ENCODE assay signal across 1 cellular context in the genomic region with DNA sequence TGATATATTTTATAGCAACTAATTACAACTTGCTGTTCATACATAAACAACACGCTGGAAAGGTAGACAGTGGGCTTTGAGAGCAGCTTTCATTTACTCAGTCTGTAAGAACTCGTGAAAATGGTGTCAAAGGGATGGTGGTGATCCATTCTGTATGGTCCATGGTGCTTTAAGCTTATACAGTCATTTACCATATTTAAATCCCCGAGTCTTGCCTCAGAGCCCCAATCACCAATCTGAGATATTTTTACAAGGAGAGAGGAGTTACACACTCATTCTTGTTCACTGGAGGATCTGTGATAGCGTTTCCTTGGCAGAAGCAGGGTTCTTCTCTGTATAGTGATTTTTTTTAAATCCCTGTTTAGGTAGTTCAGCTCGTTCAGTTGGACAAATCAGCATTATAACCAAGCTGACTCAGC.
TF ChIP-seq lines count a peak whose summit lies in the region.

No MANE protein-coding gene starts in this region.

TF ChIP-seq in HEK293, 187 proteins besides CTCF, POLR2A, EP300 and RAD21 (continued from another document):
- no peak for TF ChIP-seq ZNF114 (tag by site-specific recombination; IDR thresholded peaks at IDR 0.05)
- TF ChIP-seq, protein P1, sequence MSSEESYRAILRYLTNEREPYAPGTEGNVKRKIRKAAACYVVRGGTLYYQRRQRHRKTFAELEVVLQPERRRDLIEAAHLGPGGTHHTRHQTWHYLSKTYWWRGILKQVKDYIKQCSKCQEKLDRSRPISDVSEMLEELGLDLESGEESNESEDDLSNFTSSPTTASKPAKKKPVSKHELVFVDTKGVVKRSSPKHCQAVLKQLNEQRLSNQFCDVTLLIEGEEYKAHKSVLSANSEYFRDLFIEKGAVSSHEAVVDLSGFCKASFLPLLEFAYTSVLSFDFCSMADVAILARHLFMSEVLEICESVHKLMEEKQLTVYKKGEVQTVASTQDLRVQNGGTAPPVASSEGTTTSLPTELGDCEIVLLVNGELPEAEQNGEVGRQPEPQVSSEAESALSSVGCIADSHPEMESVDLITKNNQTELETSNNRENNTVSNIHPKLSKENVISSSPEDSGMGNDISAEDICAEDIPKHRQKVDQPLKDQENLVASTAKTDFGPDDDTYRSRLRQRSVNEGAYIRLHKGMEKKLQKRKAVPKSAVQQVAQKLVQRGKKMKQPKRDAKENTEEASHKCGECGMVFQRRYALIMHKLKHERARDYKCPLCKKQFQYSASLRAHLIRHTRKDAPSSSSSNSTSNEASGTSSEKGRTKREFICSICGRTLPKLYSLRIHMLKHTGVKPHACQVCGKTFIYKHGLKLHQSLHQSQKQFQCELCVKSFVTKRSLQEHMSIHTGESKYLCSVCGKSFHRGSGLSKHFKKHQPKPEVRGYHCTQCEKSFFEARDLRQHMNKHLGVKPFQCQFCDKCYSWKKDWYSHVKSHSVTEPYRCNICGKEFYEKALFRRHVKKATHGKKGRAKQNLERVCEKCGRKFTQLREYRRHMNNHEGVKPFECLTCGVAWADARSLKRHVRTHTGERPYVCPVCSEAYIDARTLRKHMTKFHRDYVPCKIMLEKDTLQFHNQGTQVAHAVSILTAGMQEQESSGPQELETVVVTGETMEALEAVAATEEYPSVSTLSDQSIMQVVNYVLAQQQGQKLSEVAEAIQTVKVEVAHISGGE (tag by site-specific recombination; conservative IDR thresholded peaks at IDR 0.05; ENCODE audit: low read depth): no peak
TF ChIP-seq in HEK293: peak in this region for 0.
